13 cellular contexts compared by ENCODE assay signal in the genomic region with DNA sequence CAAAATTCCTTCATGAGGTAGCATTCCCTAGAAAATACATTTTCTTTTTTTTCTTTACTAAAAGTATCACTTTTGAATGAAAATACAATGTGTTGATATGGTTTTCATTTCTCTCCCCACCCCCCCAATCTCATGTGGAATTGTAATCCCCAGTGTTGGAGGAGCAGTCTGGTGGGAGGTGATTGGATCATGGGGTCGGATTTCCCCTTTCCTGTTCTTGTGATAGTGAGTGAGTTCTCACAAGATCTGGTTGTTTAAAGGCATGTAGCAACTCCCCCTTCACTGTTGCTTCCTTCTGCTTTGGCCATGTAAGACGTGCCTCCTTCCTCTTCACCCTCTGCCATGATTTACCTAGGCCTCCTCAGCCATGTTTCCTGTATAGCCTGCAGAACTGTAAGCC.
"Had no signal": no experiment of that assay in that cellular context is flagged by ENCODE, and none has a peak within 500 bp of the region (broad histone marks: within the 10 kb centered on the region; RNA-seq: fewer than 3 reads in every experiment).

No MANE protein-coding gene starts in this region.

- H3K4me3 ChIP-seq: ascending aorta, colonic mucosa, lower lobe of right lung, sigmoid colon, spleen, upper lobe of right lung had no signal

- H3K4me1 Mint-ChIP-seq: activated naive CD4-positive, alpha-beta T cell treated with anti-CD3 and anti-CD28 coated beads, Interleukin-2, amount 50 U/mL, for 24 hours; central memory CD8-positive, alpha-beta T cell; natural killer cell; stimulated activated naive B cell treated with anti-CD40 and anti-IgM and Interleukin-4, amounts not matched to agents 10 μg/mL and 1 μg/mL and 100 μg/mL, for 72 hours had no signal

- H3K9me3 ChIP-seq: ascending aorta, colonic mucosa, lower lobe of right lung, upper lobe of right lung had no signal

- H3K36me3 ChIP-seq: ascending aorta, colonic mucosa, lower lobe of right lung, sigmoid colon, spleen, upper lobe of right lung, WERI-Rb-1 had no signal

- H3K27ac Mint-ChIP-seq: activated naive CD4-positive, alpha-beta T cell treated with anti-CD3 and anti-CD28 coated beads, Interleukin-2, amount 50 U/mL, for 24 hours; natural killer cell; stimulated activated naive B cell treated with anti-CD40 and anti-IgM and Interleukin-4, amounts not matched to agents 10 μg/mL and 1 μg/mL and 100 μg/mL, for 72 hours had no signal

- H3K27me3 Mint-ChIP-seq: activated naive CD4-positive, alpha-beta T cell treated with anti-CD3 and anti-CD28 coated beads, Interleukin-2, amount 50 U/mL, for 24 hours; central memory CD8-positive, alpha-beta T cell; stimulated activated naive B cell treated with anti-CD40 and anti-IgM and Interleukin-4, amounts not matched to agents 10 μg/mL and 1 μg/mL and 100 μg/mL, for 72 hours had no signal

- H3K4me3 Mint-ChIP-seq: activated naive CD4-positive, alpha-beta T cell treated with anti-CD3 and anti-CD28 coated beads, Interleukin-2, amount 50 U/mL, for 24 hours; central memory CD8-positive, alpha-beta T cell; natural killer cell; stimulated activated naive B cell treated with anti-CD40 and anti-IgM and Interleukin-4, amounts not matched to agents 10 μg/mL and 1 μg/mL and 100 μg/mL, for 72 hours had no signal

- DNase-seq: activated gamma-delta T cell; colonic mucosa; hippocampal formation; lower lobe of right lung; natural killer cell; sigmoid colon; stimulated activated naive B cell treated with anti-CD40 and anti-IgM and Interleukin-4, amounts not matched to agents 10 μg/mL and 1 μg/mL and 100 μg/mL, for 72 hours; upper lobe of right lung had no signal

- H3K27ac ChIP-seq: ascending aorta, colonic mucosa, lower lobe of right lung, sigmoid colon, spleen, upper lobe of right lung, WERI-Rb-1 had no signal

- H3K4me1 ChIP-seq: ascending aorta, colonic mucosa, lower lobe of right lung, sigmoid colon, spleen, upper lobe of right lung had no signal

- H3K27me3 ChIP-seq: ascending aorta, colonic mucosa, sigmoid colon, spleen, upper lobe of right lung had no signal

- H3K36me3 Mint-ChIP-seq: activated naive CD4-positive, alpha-beta T cell treated with anti-CD3 and anti-CD28 coated beads, Interleukin-2, amount 50 U/mL, for 24 hours; natural killer cell; stimulated activated naive B cell treated with anti-CD40 and anti-IgM and Interleukin-4, amounts not matched to agents 10 μg/mL and 1 μg/mL and 100 μg/mL, for 72 hours had no signal

- ATAC-seq: natural killer cell had no signal
